Comparison of ENCODE assay signal across 9 cellular contexts in genomic region chr12:26369588-26369987, GRCh38.
DNase-seq lines count a peak whose midpoint lies in the region; ATAC-seq, FAIRE-seq and TF ChIP-seq lines count a peak whose summit lies in the region.
"Had no signal": no experiment of that assay in that cellular context is flagged by ENCODE, and none has a peak within 500 bp of the region (broad histone marks: within the 10 kb centered on the region; RNA-seq: fewer than 3 reads in every experiment).

No MANE protein-coding gene starts in this region.

- FAIRE-seq in HTR-8/SVneo (lab: Jason Lieb, UNC) = no peak

- H3K4me3 ChIP-seq in cardiac fibroblast (replicated peaks in 1 of 2; ENCODE audit: low read depth in 2 of 2, low read length in 2 of 2) = no peak overlapping the region

- no peak for TF ChIP-seq CTCF in cardiac fibroblast (IDR thresholded peaks at IDR 0.05; ENCODE audit: low read depth, low read length)

- ATAC-seq in HG03354 (IDR thresholded peaks at IDR 0.05; ENCODE audit: poor library complexity, severe bottlenecking, unreplicated experiment) (no peak), HG02840 (IDR thresholded peaks at IDR 0.05; ENCODE audit: low FRiP score, unreplicated experiment) (no peak)

- DNase-seq in AG08396 (ENCODE audit: low spot score) (peak; percentile 65), HTR-8/SVneo (ENCODE audit: insufficient read length, low spot score) (peak; percentile 39), cardiac fibroblast (ENCODE audit: low read depth in 2 of 2) (peak; percentile 72 to 89), medulla oblongata (ENCODE audit: extremely low spot score) (peak; percentile 45), DMS153 (lab: John Stamatoyannopoulos, UW) (no peak), 8988T (no peak)
- DNase-seq: NCI-H2029 treated with DMSO at 0.1 percent for 48 hours had no signal

Comparison
In these comparisons a context has a peak if more than half of its experiments do, and no peak if none do; other contexts are left out.
1. DNase-seq: peak in AG08396 (single experiment), HTR-8/SVneo (single experiment), cardiac fibroblast (2 of 2) and medulla oblongata (single experiment); none in DMS153 (single experiment) and 8988T (single experiment).